9 cellular contexts compared by ENCODE assay signal in the genomic region with DNA sequence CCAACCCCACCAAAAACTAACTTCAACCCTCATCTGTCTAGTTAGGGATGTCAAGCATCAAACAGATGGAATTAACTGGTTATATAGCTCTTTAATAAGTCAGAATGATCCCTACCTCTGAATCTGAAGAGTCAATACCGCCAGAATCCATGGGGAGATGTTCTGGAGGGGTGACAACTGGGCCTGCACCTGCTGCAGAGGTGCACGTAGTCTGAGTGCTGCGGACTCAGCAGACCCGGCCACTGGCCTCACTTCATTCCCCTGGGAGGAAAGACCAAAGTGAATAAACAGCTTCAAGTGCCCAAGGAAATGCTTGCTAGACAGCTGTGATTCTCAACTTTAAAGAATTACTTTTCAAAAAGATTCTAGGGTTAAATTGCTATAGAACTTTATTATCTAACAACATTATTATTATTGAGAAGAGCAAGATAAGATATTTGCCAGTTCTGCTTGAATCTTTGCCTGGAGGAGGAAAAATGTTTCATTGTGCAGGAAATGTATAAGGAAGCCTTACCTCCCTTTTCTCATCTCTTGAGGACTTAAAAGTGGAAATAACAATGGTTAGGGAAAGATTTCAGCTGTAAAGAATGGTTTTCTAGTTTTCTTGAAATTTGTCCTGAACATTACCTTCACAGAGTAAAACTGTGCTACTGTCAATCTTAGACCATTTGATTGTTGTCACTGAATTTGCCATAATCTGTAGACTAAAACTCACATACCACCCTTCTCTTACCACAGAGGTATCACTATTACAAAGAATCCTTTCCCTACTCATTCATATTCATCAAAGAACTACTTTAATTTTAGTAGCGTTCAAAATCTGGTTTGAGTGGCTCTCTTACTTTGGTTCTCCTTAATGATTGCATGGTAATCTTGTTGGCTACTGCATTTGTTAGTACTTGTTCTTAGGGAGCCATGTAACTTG. TPM values are rescaled to one million over a fixed set of nuclear protein-coding genes. Genes with fewer than 3 reads are reported as not detected.
DNase-seq lines count a peak whose midpoint lies in the region; ATAC-seq and TF ChIP-seq lines count a peak whose summit lies in the region.
"Had no signal": no experiment of that assay in that cellular context is flagged by ENCODE, and none has a peak within 500 bp of the region (broad histone marks: within the 10 kb centered on the region; RNA-seq: fewer than 3 reads in every experiment).

No MANE protein-coding gene starts in this region.

- peak overlapping the region; percentile 46 for H3K4me3 Mint-ChIP-seq in activated T-cell treated with anti-CD3 and anti-CD28 coated beads, Interleukin-2, amount 50 U/mL, for 24 hours

- ATAC-seq in GM21360 (IDR thresholded peaks at IDR 0.05; ENCODE audit: unreplicated experiment): no peak

- peak overlapping the region; percentile 85 for H3K27ac Mint-ChIP-seq in activated T-cell treated with anti-CD3 and anti-CD28 coated beads, Interleukin-2, amount 50 U/mL, for 24 hours

- TF ChIP-seq EP300 in stomach (IDR thresholded peaks at IDR 0.05): no peak

- H3K27ac ChIP-seq in VCaP: peak overlapping the region; percentile 97
- no peak overlapping the region for H3K27ac ChIP-seq in fibroblast of lung (ENCODE audit: insufficient read depth, low read length)
- H3K27ac ChIP-seq in stomach: peak overlapping the region; percentile 12 to 100 (median 100)

- H3K36me3 ChIP-seq in fibroblast of lung (ENCODE audit: control insufficient read depth, insufficient read depth, low read length) (peaks cover 18% of the 10 kb centered on the region), stomach (peaks cover 51 to 62% (median 61%) of the 10 kb centered on the region in 4 donors)

- no peak for DNase-seq in activated T-cell treated with anti-CD3 and anti-CD28 coated beads, Interleukin-2, amount 50 U/mL, for 24 hours
- DNase-seq in activated T-cell treated with anti-CD3 and anti-CD28 coated beads for 4 hours: no peak
- no peak for DNase-seq in fibroblast of lung (ENCODE audit: low read depth in 2 of 2)
- DNase-seq in stomach: no peak
- DNase-seq in HCEC 1CT: no peak
- no peak for DNase-seq in A172 (ENCODE audit: low spot score)
- DNase-seq: KBM-7 had no signal

- H3K4me3 ChIP-seq in fibroblast of lung (replicated peaks in 1 of 4; ENCODE audit: control extremely low read depth in 1 of 4, insufficient read depth in 1 of 4, low read depth in 3 of 4, low read length in 4 of 4): no peak overlapping the region
- peak overlapping the region in 2 of 4 donors; percentile 77 to 79 for H3K4me3 ChIP-seq in stomach

- intact Hi-C loops in stomach (cut with DNase I; ENCODE audit: low total_unique reads): no loop called here

- H3K27me3 ChIP-seq in fibroblast of lung (ENCODE audit: control insufficient read depth, insufficient read depth, low read length) (no peaks in the 10 kb centered on the region), stomach (no peaks in the 10 kb centered on the region)

- WGBS in stomach, 5 donors: 33 to 54% (median 44%) methylated on average over 5 of the region's 5 CpGs

- peaks cover 48% of the 10 kb centered on the region for H3K79me2 ChIP-seq in fibroblast of lung (ENCODE audit: control insufficient read depth, insufficient read depth, low read length)

- H3K27me3 Mint-ChIP-seq in activated T-cell treated with anti-CD3 and anti-CD28 coated beads, Interleukin-2, amount 50 U/mL, for 24 hours: no peaks in the 10 kb centered on the region

- peaks cover 83% of the 10 kb centered on the region for H3K36me3 Mint-ChIP-seq in activated T-cell treated with anti-CD3 and anti-CD28 coated beads, Interleukin-2, amount 50 U/mL, for 24 hours (ENCODE audit: low read depth)

- H3K9me3 ChIP-seq in fibroblast of lung (ENCODE audit: control insufficient read depth, insufficient read depth, low read depth, low read length) (no peaks in the 10 kb centered on the region), stomach (no peaks in the 10 kb centered on the region)

- no peaks in the 10 kb centered on the region for H3K9me3 Mint-ChIP-seq in activated T-cell treated with anti-CD3 and anti-CD28 coated beads, Interleukin-2, amount 50 U/mL, for 24 hours

- no peaks in the 10 kb centered on the region for H4K20me1 ChIP-seq in fibroblast of lung (ENCODE audit: control insufficient read depth, extremely low read depth, insufficient read depth, low read length)

- H3K4me2 ChIP-seq in fibroblast of lung (ENCODE audit: extremely low read depth, insufficient read depth, low read length): peak overlapping the region; percentile 9

- no peak for TF ChIP-seq POLR2A in stomach (IDR thresholded peaks at IDR 0.05)

- H3K9ac ChIP-seq in fibroblast of lung (ENCODE audit: insufficient read depth, low read length): no peak overlapping the region

- no peak for TF ChIP-seq CTCF in VCaP (conservative IDR thresholded peaks at IDR 0.05)
- no peak for TF ChIP-seq CTCF in fibroblast of lung (conservative IDR thresholded peaks at IDR 0.05 in 1 of 2, IDR thresholded peaks at IDR 0.05 in 1 of 2; ENCODE audit: low read depth in 1 of 2, low read length in 2 of 2)
- TF ChIP-seq CTCF in stomach (IDR thresholded peaks at IDR 0.05): no peak

- H3K4me1 Mint-ChIP-seq in activated T-cell treated with anti-CD3 and anti-CD28 coated beads, Interleukin-2, amount 50 U/mL, for 24 hours (ENCODE audit: low read depth): peaks cover 70% of the 10 kb centered on the region

- H2AFZ ChIP-seq in fibroblast of lung (ENCODE audit: low read length): no peak overlapping the region

- H3K4me1 ChIP-seq in fibroblast of lung (ENCODE audit: control insufficient read depth, extremely low read depth, insufficient read depth, low read length): peaks cover 2% of the 10 kb centered on the region
- peaks cover 44 to 84% (median 62%) of the 10 kb centered on the region in 4 donors for H3K4me1 ChIP-seq in stomach

RNA-seq across cellular contexts. Expression of gene XBP1, which starts 4.2 kb away (rescaled TPM):
- total RNA-seq in fibroblast of lung: 190 and 241 TPM in 2 replicates
- polyA plus RNA-seq in fibroblast of lung: 110 and 144 TPM in 2 replicates
- 83.1 and 99.5 TPM in 2 replicates for polyA plus RNA-seq in fibroblast of lung (2012)
- 139 and 163 TPM in 2 replicates for polyA minus RNA-seq in fibroblast of lung (ENCODE audit: low replicate concordance)
- 100 to 1,000 TPM; 134 to 612 (median 387) TPM for total RNA-seq in stomach
- 100 to 1,000 TPM; 193 to 230 (median 214) TPM for polyA plus RNA-seq in stomach
- total RNA-seq in A172 (2014; rRNA removed; shearing (Covaris generic)): 47.4 and 52.1 TPM in 2 replicates

RNA-seq across cellular contexts. Expression of gene CCDC117, which starts 23.7 kb away (rescaled TPM):
- total RNA-seq in fibroblast of lung: 12.4 and 18.7 TPM in 2 replicates
- 14.2 and 16.7 TPM in 2 replicates for polyA plus RNA-seq in fibroblast of lung
- 8.1 and 9.8 TPM in 2 replicates for polyA plus RNA-seq in fibroblast of lung (2012)
- 1.5 and 6.3 TPM in 2 replicates for polyA minus RNA-seq in fibroblast of lung (ENCODE audit: low replicate concordance)
- 10 to 100 TPM; 11.7 to 28.6 (median 16.2) TPM for total RNA-seq in stomach
- 10 to 100 TPM in 2 of 3 donors, 1 to 10 TPM in 1; 7.1 to 15.1 (median 10.1) TPM for polyA plus RNA-seq in stomach
- total RNA-seq in A172 (2014; rRNA removed; shearing (Covaris generic)): 22.3 and 24.3 TPM in 2 replicates

RNA-seq across cellular contexts. Expression of gene HSCB, which starts 54.4 kb away (rescaled TPM):
- total RNA-seq in fibroblast of lung (19.3 and 26.6 TPM in 2 replicates), stomach (10 to 100 TPM in 2 of 5 donors, 1 to 10 TPM in 2, not detected in 1; 4.0 to 30.1 (median 10.2) TPM)
- polyA plus RNA-seq in fibroblast of lung (17.7 and 22.3 TPM in 2 replicates), stomach (10 to 100 TPM; 26.0 to 39.7 (median 31.4) TPM)
- 24.2 and 26.9 TPM in 2 replicates for polyA plus RNA-seq in fibroblast of lung (2012)
- 2.7 and 6.7 TPM in 2 replicates for polyA minus RNA-seq in fibroblast of lung (ENCODE audit: low replicate concordance)
- 10.4 and 15.4 TPM in 2 replicates for total RNA-seq in A172 (2014; rRNA removed; shearing (Covaris generic))

RNA-seq across cellular contexts. Expression of gene CHEK2, which starts 54.6 kb away (rescaled TPM):
- total RNA-seq in fibroblast of lung (13.4 and 14.5 TPM in 2 replicates), stomach (10 to 100 TPM in 1 of 5 donors, 1 to 10 TPM in 3, not detected in 1; 1.0 to 21.5 (median 4.9) TPM)
- polyA plus RNA-seq in fibroblast of lung (17.4 and 18.4 TPM in 2 replicates), stomach (10 to 100 TPM in 2 of 3 donors, 1 to 10 TPM in 1; 8.5 to 16.9 (median 11.3) TPM)
- polyA plus RNA-seq in fibroblast of lung (2012): 12.4 and 14.2 TPM in 2 replicates
- polyA minus RNA-seq in fibroblast of lung (ENCODE audit: low replicate concordance): 8.6 and 9.9 TPM in 2 replicates
- 14.3 and 27.3 TPM in 2 replicates for total RNA-seq in A172 (2014; rRNA removed; shearing (Covaris generic))
